Comparison of ENCODE assay signal across 1 cellular context in the genomic region with DNA sequence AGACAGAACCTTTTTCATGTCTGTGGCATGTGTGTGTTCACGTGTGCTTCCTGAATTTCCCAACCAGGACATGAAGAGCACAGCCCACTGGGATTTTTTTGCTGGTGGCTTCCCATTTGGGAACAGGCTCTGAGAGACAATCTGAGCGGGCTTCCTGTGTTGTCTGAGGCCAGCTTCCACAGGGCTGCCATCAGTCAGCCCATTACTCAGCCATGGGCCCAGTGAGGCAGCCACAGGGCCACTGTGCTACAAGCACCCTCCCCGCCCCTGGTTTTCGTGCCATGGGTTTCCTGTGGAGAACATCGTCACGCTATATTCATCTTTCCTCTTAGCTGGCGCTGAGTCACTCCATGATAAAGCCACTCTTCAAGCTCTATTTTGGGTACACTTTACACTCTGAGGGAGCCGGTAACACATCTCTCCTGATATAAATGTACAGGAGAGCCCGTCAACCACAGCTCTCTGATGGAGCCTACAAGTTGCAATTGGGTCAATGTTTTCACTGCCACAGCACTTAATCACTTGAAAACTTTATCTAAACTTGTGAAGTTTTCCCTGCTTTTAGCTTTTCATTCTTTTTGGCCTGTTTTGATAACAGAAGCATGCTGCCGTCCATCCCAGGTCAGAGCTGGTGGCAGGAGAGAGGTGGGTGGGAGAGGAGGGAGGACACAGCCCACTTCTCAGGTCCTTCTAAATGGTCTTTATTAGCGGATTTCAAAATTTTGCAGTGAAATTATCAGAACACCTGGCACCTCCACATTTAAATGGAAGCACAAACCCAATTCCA.
TF ChIP-seq lines count a peak whose summit lies in the region.

No MANE protein-coding gene starts in this region.

TF ChIP-seq in GM12878, 131 proteins besides CTCF, POLR2A, EP300 and RAD21 (continued from another document and continues in another):
- TF ChIP-seq CEBPZ (IDR thresholded peaks at IDR 0.05; ENCODE audit: low read depth, low read length) (no peak), TCF12 (IDR thresholded peaks at IDR 0.05; ENCODE audit: low read depth, low read length) (no peak), NR2C2 (IDR thresholded peaks at IDR 0.05; ENCODE audit: borderline replicate concordance, control insufficient read depth, insufficient read length, low read depth) (no peak), ZNF687 (IDR thresholded peaks at IDR 0.05) (peak; percentile 66; the same call in 1 of the 2 replicates), BCL11A (IDR thresholded peaks at IDR 0.05; ENCODE audit: low read depth, low read length) (peak; percentile 65; the same call in 1 of the 2 replicates), SMC3 (IDR thresholded peaks at IDR 0.05; ENCODE audit: borderline replicate concordance, low read length) (no peak), BHLHE40 (IDR thresholded peaks at IDR 0.05; ENCODE audit: borderline replicate concordance in 1 of 2, low read depth in 2 of 2, low read length in 1 of 2) (peak in 1 of 2 experiments; percentile 26; a peak in 1 of 4 replicates), ELK1 (IDR thresholded peaks at IDR 0.05; ENCODE audit: low read depth, low read length) (no peak), MEF2B (IDR thresholded peaks at IDR 0.05; ENCODE audit: partially characterized antibody, poor library complexity, severe bottlenecking) (peak; percentile 38), CBFB (IDR thresholded peaks at IDR 0.05; ENCODE audit: low read depth) (no peak), MEF2A (IDR thresholded peaks at IDR 0.05; ENCODE audit: insufficient read depth, low read depth, low read length) (peak; percentile 65; the same call in 1 of the 2 replicates), SMAD5 (IDR thresholded peaks at IDR 0.05; ENCODE audit: low read depth) (no peak), NFXL1 (IDR thresholded peaks at IDR 0.05; ENCODE audit: borderline replicate concordance) (no peak), SMARCA5 (IDR thresholded peaks at IDR 0.05) (peak; percentile 30; the same call in 1 of the 2 replicates), ZNF24 (IDR thresholded peaks at IDR 0.05) (0 out of 2 replicates have a peak, but pooled peaks have one; percentile 19), IKZF1 (conservative IDR thresholded peaks at IDR 0.05) (peak; percentile 84), DPF2 (IDR thresholded peaks at IDR 0.05) (peak; percentile 62), IKZF2 (IDR thresholded peaks at IDR 0.05) (peak; percentile 64 to 71; a peak in 3 of 4 replicates)
- TF ChIP-seq, protein P1, sequence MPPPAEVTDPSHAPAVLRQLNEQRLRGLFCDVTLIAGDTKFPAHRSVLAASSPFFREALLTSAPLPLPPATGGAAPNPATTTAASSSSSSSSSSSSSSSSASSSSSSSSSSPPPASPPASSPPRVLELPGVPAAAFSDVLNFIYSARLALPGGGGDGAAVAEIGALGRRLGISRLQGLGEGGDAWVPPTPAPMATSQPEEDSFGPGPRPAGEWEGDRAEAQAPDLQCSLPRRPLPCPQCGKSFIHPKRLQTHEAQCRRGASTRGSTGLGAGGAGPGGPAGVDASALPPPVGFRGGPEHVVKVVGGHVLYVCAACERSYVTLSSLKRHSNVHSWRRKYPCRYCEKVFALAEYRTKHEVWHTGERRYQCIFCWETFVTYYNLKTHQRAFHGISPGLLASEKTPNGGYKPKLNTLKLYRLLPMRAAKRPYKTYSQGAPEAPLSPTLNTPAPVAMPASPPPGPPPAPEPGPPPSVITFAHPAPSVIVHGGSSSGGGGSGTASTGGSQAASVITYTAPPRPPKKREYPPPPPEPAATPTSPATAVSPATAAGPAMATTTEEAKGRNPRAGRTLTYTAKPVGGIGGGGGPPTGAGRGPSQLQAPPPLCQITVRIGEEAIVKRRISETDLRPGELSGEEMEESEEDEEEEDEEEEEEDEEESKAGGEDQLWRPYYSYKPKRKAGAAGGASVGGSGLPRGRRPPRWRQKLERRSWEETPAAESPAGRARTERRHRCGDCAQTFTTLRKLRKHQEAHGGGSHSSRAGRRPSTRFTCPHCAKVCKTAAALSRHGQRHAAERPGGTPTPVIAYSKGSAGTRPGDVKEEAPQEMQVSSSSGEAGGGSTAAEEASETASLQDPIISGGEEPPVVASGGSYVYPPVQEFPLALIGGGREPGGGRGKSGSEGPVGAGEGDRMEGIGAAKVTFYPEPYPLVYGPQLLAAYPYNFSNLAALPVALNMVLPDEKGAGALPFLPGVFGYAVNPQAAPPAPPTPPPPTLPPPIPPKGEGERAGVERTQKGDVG (CRISPR knock-in tag; IDR thresholded peaks at IDR 0.05) = no peak
- TF ChIP-seq, protein P2, sequence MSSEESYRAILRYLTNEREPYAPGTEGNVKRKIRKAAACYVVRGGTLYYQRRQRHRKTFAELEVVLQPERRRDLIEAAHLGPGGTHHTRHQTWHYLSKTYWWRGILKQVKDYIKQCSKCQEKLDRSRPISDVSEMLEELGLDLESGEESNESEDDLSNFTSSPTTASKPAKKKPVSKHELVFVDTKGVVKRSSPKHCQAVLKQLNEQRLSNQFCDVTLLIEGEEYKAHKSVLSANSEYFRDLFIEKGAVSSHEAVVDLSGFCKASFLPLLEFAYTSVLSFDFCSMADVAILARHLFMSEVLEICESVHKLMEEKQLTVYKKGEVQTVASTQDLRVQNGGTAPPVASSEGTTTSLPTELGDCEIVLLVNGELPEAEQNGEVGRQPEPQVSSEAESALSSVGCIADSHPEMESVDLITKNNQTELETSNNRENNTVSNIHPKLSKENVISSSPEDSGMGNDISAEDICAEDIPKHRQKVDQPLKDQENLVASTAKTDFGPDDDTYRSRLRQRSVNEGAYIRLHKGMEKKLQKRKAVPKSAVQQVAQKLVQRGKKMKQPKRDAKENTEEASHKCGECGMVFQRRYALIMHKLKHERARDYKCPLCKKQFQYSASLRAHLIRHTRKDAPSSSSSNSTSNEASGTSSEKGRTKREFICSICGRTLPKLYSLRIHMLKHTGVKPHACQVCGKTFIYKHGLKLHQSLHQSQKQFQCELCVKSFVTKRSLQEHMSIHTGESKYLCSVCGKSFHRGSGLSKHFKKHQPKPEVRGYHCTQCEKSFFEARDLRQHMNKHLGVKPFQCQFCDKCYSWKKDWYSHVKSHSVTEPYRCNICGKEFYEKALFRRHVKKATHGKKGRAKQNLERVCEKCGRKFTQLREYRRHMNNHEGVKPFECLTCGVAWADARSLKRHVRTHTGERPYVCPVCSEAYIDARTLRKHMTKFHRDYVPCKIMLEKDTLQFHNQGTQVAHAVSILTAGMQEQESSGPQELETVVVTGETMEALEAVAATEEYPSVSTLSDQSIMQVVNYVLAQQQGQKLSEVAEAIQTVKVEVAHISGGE (CRISPR knock-in tag; IDR thresholded peaks at IDR 0.05) = no peak
- TF ChIP-seq, protein P3, sequence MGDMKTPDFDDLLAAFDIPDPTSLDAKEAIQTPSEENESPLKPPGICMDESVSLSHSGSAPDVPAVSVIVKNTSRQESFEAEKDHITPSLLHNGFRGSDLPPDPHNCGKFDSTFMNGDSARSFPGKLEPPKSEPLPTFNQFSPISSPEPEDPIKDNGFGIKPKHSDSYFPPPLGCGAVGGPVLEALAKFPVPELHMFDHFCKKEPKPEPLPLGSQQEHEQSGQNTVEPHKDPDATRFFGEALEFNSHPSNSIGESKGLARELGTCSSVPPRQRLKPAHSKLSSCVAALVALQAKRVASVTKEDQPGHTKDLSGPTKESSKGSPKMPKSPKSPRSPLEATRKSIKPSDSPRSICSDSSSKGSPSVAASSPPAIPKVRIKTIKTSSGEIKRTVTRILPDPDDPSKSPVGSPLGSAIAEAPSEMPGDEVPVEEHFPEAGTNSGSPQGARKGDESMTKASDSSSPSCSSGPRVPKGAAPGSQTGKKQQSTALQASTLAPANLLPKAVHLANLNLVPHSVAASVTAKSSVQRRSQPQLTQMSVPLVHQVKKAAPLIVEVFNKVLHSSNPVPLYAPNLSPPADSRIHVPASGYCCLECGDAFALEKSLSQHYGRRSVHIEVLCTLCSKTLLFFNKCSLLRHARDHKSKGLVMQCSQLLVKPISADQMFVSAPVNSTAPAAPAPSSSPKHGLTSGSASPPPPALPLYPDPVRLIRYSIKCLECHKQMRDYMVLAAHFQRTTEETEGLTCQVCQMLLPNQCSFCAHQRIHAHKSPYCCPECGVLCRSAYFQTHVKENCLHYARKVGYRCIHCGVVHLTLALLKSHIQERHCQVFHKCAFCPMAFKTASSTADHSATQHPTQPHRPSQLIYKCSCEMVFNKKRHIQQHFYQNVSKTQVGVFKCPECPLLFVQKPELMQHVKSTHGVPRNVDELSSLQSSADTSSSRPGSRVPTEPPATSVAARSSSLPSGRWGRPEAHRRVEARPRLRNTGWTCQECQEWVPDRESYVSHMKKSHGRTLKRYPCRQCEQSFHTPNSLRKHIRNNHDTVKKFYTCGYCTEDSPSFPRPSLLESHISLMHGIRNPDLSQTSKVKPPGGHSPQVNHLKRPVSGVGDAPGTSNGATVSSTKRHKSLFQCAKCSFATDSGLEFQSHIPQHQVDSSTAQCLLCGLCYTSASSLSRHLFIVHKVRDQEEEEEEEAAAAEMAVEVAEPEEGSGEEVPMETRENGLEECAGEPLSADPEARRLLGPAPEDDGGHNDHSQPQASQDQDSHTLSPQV (IDR thresholded peaks at IDR 0.05) = 0 out of 2 replicates have a peak, but pooled peaks have one; percentile 48
- TF ChIP-seq, protein P4, sequence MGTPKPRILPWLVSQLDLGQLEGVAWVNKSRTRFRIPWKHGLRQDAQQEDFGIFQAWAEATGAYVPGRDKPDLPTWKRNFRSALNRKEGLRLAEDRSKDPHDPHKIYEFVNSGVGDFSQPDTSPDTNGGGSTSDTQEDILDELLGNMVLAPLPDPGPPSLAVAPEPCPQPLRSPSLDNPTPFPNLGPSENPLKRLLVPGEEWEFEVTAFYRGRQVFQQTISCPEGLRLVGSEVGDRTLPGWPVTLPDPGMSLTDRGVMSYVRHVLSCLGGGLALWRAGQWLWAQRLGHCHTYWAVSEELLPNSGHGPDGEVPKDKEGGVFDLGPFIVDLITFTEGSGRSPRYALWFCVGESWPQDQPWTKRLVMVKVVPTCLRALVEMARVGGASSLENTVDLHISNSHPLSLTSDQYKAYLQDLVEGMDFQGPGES (IDR thresholded peaks at IDR 0.05) = no peak
